ENCODE assay signal across 8 cellular contexts in the genomic region with DNA sequence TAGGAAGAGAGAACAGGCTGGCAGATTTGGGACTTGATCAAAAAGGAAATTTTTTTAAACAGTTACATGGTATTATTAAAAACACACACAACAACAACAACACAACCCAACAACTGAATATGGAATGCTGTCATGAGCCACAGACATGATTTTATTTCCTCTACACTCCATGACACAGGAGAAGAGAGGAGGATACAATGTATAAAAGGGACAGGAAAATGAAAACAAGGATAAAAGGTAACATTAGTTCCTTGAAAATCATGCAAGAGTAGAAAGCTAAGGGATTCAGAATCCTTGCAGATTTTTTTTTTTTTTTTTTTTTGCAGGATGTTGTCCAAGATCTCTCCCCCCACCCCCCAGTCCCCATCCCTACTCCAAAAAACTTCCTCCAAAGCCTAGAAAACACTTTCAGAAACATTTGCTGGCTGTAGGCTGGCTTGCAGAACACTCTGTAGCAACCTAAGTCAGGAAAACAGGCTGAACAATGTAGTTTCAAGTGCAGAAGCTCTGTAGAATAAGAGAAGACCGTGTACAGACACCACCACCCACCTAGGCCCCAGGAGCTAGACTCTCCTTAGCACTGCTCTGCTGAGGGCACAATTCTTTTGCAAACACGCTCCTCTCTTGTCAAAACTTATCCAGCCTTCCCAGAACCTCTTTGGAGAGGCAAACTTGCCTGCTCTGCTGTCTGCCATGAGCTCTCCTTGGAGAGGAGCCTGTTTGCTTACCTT. TPM values are rescaled to one million over a fixed set of nuclear protein-coding genes. Genes with fewer than 3 reads are reported as not detected.
A peak's percentile ranks its signal among the peaks of the same experiment; 100 is the strongest.
DNase-seq lines count a peak whose midpoint lies in the region; ATAC-seq and TF ChIP-seq lines count a peak whose summit lies in the region.

No MANE protein-coding gene starts in this region.

- H3K9me3 Mint-ChIP-seq in CD14-positive monocyte, result peaks cover 0 to 2% (median 0%) of the 10 kb centered on the region in 7 donors
- H3K9me3 Mint-ChIP-seq in activated T-helper 17 cell treated with anti-CD3 and anti-CD28 coated beads, Interleukin-2, amount 50 U/mL, for 72 hours, result no peaks in the 10 kb centered on the region

- H3K36me3 Mint-ChIP-seq in CD14-positive monocyte, result peaks cover 2 to 3% of the 10 kb centered on the region in 2 donors
- peaks cover 41% of the 10 kb centered on the region for H3K36me3 Mint-ChIP-seq in activated T-helper 17 cell treated with anti-CD3 and anti-CD28 coated beads, Interleukin-2, amount 50 U/mL, for 72 hours (ENCODE audit: low read depth)

- no peaks in the 10 kb centered on the region for H3K27me3 ChIP-seq in Karpas-422 (ENCODE audit: low read length)

- H3K9me2 ChIP-seq in Karpas-422 (replicated peaks; ENCODE audit: insufficient read depth, low read length), result no peaks in the 10 kb centered on the region

- H4K20me1 ChIP-seq in Karpas-422 (ENCODE audit: insufficient read depth, low read depth, low read length), result no peaks in the 10 kb centered on the region

- no peak for DNase-seq in CD14-positive monocyte (ENCODE audit: low spot score)
- DNase-seq in Karpas-422, result peak; percentile 70
- DNase-seq in hippocampal formation (lab: John Stamatoyannopoulos, UW), result peak; percentile 31 to 62
- DNase-seq in stimulated activated CD4-positive, alpha-beta T cell treated with anti-CD3 and anti-CD28 coated beads, Interleukin-4, amount 100 ng/mL, for 24 hours, result peak; percentile 18
- DNase-seq in ACHN, result no peak
- no peak for DNase-seq in DMS153 treated with DMSO at 0.1 percent for 48 hours (lab: John Stamatoyannopoulos, UW; ENCODE audit: unreplicated experiment)

- peaks cover 49% of the 10 kb centered on the region for H3K4me1 Mint-ChIP-seq in CD14-positive monocyte
- H3K4me1 Mint-ChIP-seq in activated T-helper 17 cell treated with anti-CD3 and anti-CD28 coated beads, Interleukin-2, amount 50 U/mL, for 72 hours, result peaks cover 31% of the 10 kb centered on the region

- peaks cover 59% of the 10 kb centered on the region for H3K79me2 ChIP-seq in Karpas-422 (ENCODE audit: low read length)

- in situ Hi-C loops in ACHN (cut with HindIII; ENCODE audit: low pct_ligation_motif_present, low pct_unique_long_range_greater_than_20kb, low sequenced_read_pairs), result no loop called here

- peaks cover 92% of the 10 kb centered on the region for H3K4me1 ChIP-seq in Karpas-422 (ENCODE audit: low read length)

- H3K4me3 Mint-ChIP-seq in CD14-positive monocyte, result peak overlapping the region; percentile 69 to 95
- no peak overlapping the region for H3K4me3 Mint-ChIP-seq in activated T-helper 17 cell treated with anti-CD3 and anti-CD28 coated beads, Interleukin-2, amount 50 U/mL, for 72 hours

- H3K27ac ChIP-seq in Karpas-422 (ENCODE audit: low read length), result peak overlapping the region; percentile 98

- no peaks in the 10 kb centered on the region for H3K36me3 ChIP-seq in Karpas-422 (ENCODE audit: insufficient read depth, low read length)

- H2AFZ ChIP-seq in Karpas-422 (ENCODE audit: low read length), result no peak overlapping the region

- peak overlapping the region; percentile 94 to 98 (median 97) for H3K27ac Mint-ChIP-seq in CD14-positive monocyte
- H3K27ac Mint-ChIP-seq in activated T-helper 17 cell treated with anti-CD3 and anti-CD28 coated beads, Interleukin-2, amount 50 U/mL, for 72 hours, result peak overlapping the region; percentile 99

- H3K9me3 ChIP-seq in Karpas-422 (ENCODE audit: low read length), result no peaks in the 10 kb centered on the region

- peak overlapping the region; percentile 97 for H3K4me2 ChIP-seq in Karpas-422 (ENCODE audit: low read depth, low read length, poor library complexity, severe bottlenecking)

- peak overlapping the region; percentile 92 for H3K9ac ChIP-seq in Karpas-422 (ENCODE audit: low read length)

- ATAC-seq in activated T-helper 17 cell treated with anti-CD3 and anti-CD28 coated beads, Interleukin-2, amount 50 U/mL, for 72 hours (replicated peaks), result peak; percentile 12
- ATAC-seq in HG02870 (IDR thresholded peaks at IDR 0.05; ENCODE audit: unreplicated experiment), result no peak

- peak overlapping the region; percentile 77 for H3K4me3 ChIP-seq in Karpas-422 (ENCODE audit: low read length)

- intact Hi-C loops in CD14-positive monocyte (cut with micrococcal nuclease), result loop anchor here in 1 of 2 donors (10.0 kb wide), 1 partner anchor 419 kb away; no protein-coding TSS in a partner anchor

- H3K27me3 Mint-ChIP-seq in CD14-positive monocyte (ENCODE audit: low read depth in 3 of 3), result no peaks in the 10 kb centered on the region
- no peaks in the 10 kb centered on the region for H3K27me3 Mint-ChIP-seq in activated T-helper 17 cell treated with anti-CD3 and anti-CD28 coated beads, Interleukin-2, amount 50 U/mL, for 72 hours

- TF ChIP-seq CTCF in CD14-positive monocyte (IDR thresholded peaks at IDR 0.05), result no peak

RNA-seq across cellular contexts. Expression of a gene that starts 0.8 kb away (rescaled TPM):
- polyA plus RNA-seq in CD14-positive monocyte, result 1 to 10 TPM; 1.4 to 5.8 TPM
- 33.0 and 44.1 TPM in 2 replicates for total RNA-seq in Karpas-422 (2014; rRNA removed; shearing (Covaris generic); ENCODE audit: low replicate concordance)
- total RNA-seq in activated T-helper 17 cell treated with anti-CD3 and anti-CD28 coated beads, Interleukin-2, amount 50 U/mL, for 72 hours, result 10 to 100 TPM; 35.3 to 39.4 TPM

Comparison
In these comparisons a context has a peak if more than half of its experiments do, and no peak if none do; other contexts are left out.
1. DNase-seq: peak in Karpas-422 (single experiment), hippocampal formation (2 of 2) and stimulated activated CD4-positive, alpha-beta T cell treated with anti-CD3 and anti-CD28 coated beads, Interleukin-4, amount 100 ng/mL, for 24 hours (single experiment); none in CD14-positive monocyte (single experiment), ACHN (single experiment) and DMS153 treated with DMSO at 0.1 percent for 48 hours (single experiment).